In the genomic region with DNA sequence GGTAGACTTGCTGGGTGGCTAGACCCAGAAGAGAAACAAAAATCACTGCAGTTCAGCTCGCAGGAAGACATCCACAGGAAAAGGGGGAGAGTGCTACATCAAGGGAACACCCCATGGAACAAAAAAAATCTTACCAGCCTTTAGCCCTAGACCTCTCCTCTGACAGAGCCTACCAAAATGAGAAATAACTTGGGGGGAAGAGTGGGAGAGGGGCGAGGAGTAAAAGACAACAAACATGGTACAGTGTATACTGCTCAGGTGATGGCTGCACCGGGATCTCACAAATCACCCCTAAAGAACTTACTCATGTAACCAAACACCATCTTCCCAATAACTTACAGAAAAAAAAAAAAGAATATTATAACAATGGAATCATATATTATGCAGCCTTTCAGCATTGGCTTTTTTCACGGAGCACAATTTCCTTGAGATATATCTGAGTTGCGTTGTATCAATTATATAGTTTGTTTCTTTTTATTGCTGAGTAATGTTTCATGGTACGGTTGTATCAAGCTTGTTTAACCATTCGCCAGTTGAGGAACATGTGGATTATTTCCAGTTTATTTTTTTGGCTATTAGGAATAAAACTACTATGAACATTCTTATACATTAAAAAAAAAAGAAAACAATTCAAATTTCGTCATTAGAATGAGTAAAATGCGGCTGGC, we compare ENCODE assay signal across 37 cellular contexts.
DNase-seq lines count a peak whose midpoint lies in the region; ATAC-seq, FAIRE-seq and TF ChIP-seq lines count a peak whose summit lies in the region.
"Had no signal": no experiment of that assay in that cellular context is flagged by ENCODE, and none has a peak within 500 bp of the region (broad histone marks: within the 10 kb centered on the region; RNA-seq: fewer than 3 reads in every experiment).

No MANE protein-coding gene starts in this region.

- H3K36me3 Mint-ChIP-seq in activated CD4-positive, alpha-beta T cell treated with anti-CD3 and anti-CD28 coated beads, Interleukin-2, amount 10 ng/mL, durations not matched to agents 24 days and 14 days (ENCODE audit: low read depth): no peaks in the 10 kb centered on the region
- no peaks in the 10 kb centered on the region for H3K36me3 Mint-ChIP-seq in activated CD4-positive, alpha-beta T cell treated with anti-CD3 and anti-CD28 coated beads for 36 hours (ENCODE audit: low read depth)
- H3K36me3 Mint-ChIP-seq in naive B cell (no peaks in the 10 kb centered on the region), progenitor cell of endocrine pancreas (ENCODE audit: insufficient read depth) (no peaks in the 10 kb centered on the region)
- H3K36me3 Mint-ChIP-seq: CD14-positive monocyte; CD4-positive, alpha-beta memory T cell; CD4-positive, CD25-positive, alpha-beta regulatory T cell; CD8-positive, alpha-beta memory T cell; CD8-positive, alpha-beta T cell had no signal

- peaks cover 2% of the 10 kb centered on the region; the same call in 1 of the 2 replicates for H4K20me1 ChIP-seq in K562 (replicated peaks; ENCODE audit: control insufficient read depth, insufficient read depth, low read length)
- H4K20me1 ChIP-seq: BLaER1; BLaER1 treated with 17β-estradiol and CSF1 and Interleukin-3, amounts not matched to agents 10 nM and 100 nM had no signal

- H3K4me1 Mint-ChIP-seq in activated CD4-positive, alpha-beta T cell treated with anti-CD3 and anti-CD28 coated beads, Interleukin-2, amount 10 ng/mL, durations not matched to agents 24 days and 14 days: no peaks in the 10 kb centered on the region
- H3K4me1 Mint-ChIP-seq in activated CD4-positive, alpha-beta T cell treated with anti-CD3 and anti-CD28 coated beads for 36 hours: no peaks in the 10 kb centered on the region
- H3K4me1 Mint-ChIP-seq in naive B cell (peaks cover 29 to 37% (median 34%) of the 10 kb centered on the region in 3 donors), progenitor cell of endocrine pancreas (ENCODE audit: low read depth) (no peaks in the 10 kb centered on the region)
- H3K4me1 Mint-ChIP-seq: CD14-positive monocyte; CD4-positive, alpha-beta memory T cell; CD8-positive, alpha-beta memory T cell had no signal

- BruUV-seq in K562 (replicated peaks; lab: Mats Ljungman, UMichigan): no TSS peak

- FAIRE-seq in K562 (lab: Jason Lieb, UNC) (no peak), urothelium cell line (lab: Jason Lieb, UNC) (peak; percentile 61)
- FAIRE-seq: A204.1, A549, D721Med had no signal

- no peaks in the 10 kb centered on the region for H3K79me2 ChIP-seq in K562 (ENCODE audit: control insufficient read depth, insufficient read depth, low read length)

- no peak overlapping the region for H2AFZ ChIP-seq in K562 (ENCODE audit: low read depth, low read length)

- H3K9me3 ChIP-seq in K562 (replicated peaks; ENCODE audit: control insufficient read depth, insufficient read depth, low read depth, low read length): no peaks in the 10 kb centered on the region
- H3K9me3 ChIP-seq: A549, BE2C, Caco-2 had no signal

- H3K27ac ChIP-seq in K562 (ENCODE audit: extremely low read depth, low read depth, low read length): no peak overlapping the region
- H3K27ac ChIP-seq: 22Rv1; A549; BLaER1; BLaER1 treated with 17β-estradiol and CSF1 and Interleukin-3, amounts not matched to agents 10 nM and 100 nM; C4-2B had no signal

- no peak for TF ChIP-seq EP300 in K562 (IDR thresholded peaks at IDR 0.05; ENCODE audit: low read length)

- intact Hi-C loops in activated CD4-positive, alpha-beta T cell treated with anti-CD3 and anti-CD28 coated beads, Interleukin-2, amount 10 ng/mL, durations not matched to agents 24 days and 14 days (cut with micrococcal nuclease): no loop called here
- intact Hi-C loops in activated CD4-positive, alpha-beta T cell treated with anti-CD3 and anti-CD28 coated beads for 36 hours (cut with DNase I, micrococcal nuclease): no loop called here
- intact Hi-C loops in K562 (cut with micrococcal nuclease) (no loop called here), posterior vena cava (cut with DNase I) (no loop called here)

- CTCF ChIA-PET in activated CD4-positive, alpha-beta T cell treated with anti-CD3 and anti-CD28 coated beads for 36 hours (lab: Charles Lee): interaction anchor here (1.0 to 1.2 kb wide), 2 partner anchors 9 to 91 kb away, joined by 3 read pairs; no protein-coding TSS in a partner anchor
- CTCF ChIA-PET in K562 (lab: Yijun Ruan, JAX; ENCODE audit: low intra/inter-chr PET ratio): interaction anchor here (0.6 to 0.8 kb wide), 2 partner anchors 135 to 591 kb away, joined by 3 read pairs; no protein-coding TSS in a partner anchor

- under 1% methylated on average over 9 of the region's 9 CpGs for WGBS in K562 (ENCODE audit: insufficient coverage, low coverage, missing lambda C conversion rate)

- no peaks in the 10 kb centered on the region for H3K36me3 ChIP-seq in K562 (ENCODE audit: control insufficient read depth, insufficient read depth, low read length)
- H3K36me3 ChIP-seq: BE2C; BLaER1; BLaER1 treated with 17β-estradiol and CSF1 and Interleukin-3, amounts not matched to agents 10 nM and 100 nM had no signal

- in situ Hi-C loops in K562 (cut with MboI): no loop called here

- no peak for TF ChIP-seq POLR2A in K562 (conservative IDR thresholded peaks at IDR 0.05)

- no peak overlapping the region for H3K4me3 ChIP-seq in K562
- H3K4me3 ChIP-seq: A549; BLaER1; BLaER1 treated with 17β-estradiol and CSF1 and Interleukin-3, amounts not matched to agents 10 nM and 100 nM had no signal

- H3K9me1 ChIP-seq in K562 (ENCODE audit: control insufficient read depth, insufficient read depth, low read length): peaks cover under 1% of the 10 kb centered on the region

- no peak overlapping the region for H3K4me2 ChIP-seq in K562 (ENCODE audit: insufficient read depth, low read length)
- H3K4me2 ChIP-seq: A549; BLaER1; BLaER1 treated with 17β-estradiol and CSF1 and Interleukin-3, amounts not matched to agents 10 nM and 100 nM had no signal

- H3K9ac ChIP-seq in K562 (ENCODE audit: insufficient read depth in 1 of 2, low read depth in 2 of 2, low read length in 2 of 2): no peak overlapping the region
- H3K9ac ChIP-seq: BLaER1; BLaER1 treated with 17β-estradiol and CSF1 and Interleukin-3, amounts not matched to agents 10 nM and 100 nM had no signal

- no peak overlapping the region for H3K4me3 Mint-ChIP-seq in activated CD4-positive, alpha-beta T cell treated with anti-CD3 and anti-CD28 coated beads, Interleukin-2, amount 10 ng/mL, durations not matched to agents 24 days and 14 days
- no peak overlapping the region for H3K4me3 Mint-ChIP-seq in activated CD4-positive, alpha-beta T cell treated with anti-CD3 and anti-CD28 coated beads for 36 hours
- H3K4me3 Mint-ChIP-seq in naive B cell: no peak overlapping the region
- H3K4me3 Mint-ChIP-seq in progenitor cell of endocrine pancreas (ENCODE audit: low read depth): no peak overlapping the region
- H3K4me3 Mint-ChIP-seq: B cell; CD14-positive monocyte; CD4-positive, alpha-beta memory T cell; CD4-positive, alpha-beta T cell; CD4-positive, CD25-positive, alpha-beta regulatory T cell; CD8-positive, alpha-beta memory T cell; CD8-positive, alpha-beta T cell had no signal

- no peaks in the 10 kb centered on the region for H3K4me1 ChIP-seq in K562 (replicated peaks in 1 of 2; ENCODE audit: control insufficient read depth in 2 of 2, insufficient read depth in 2 of 2, low read length in 2 of 2)
- H3K4me1 ChIP-seq: A549, BE2C, Caco-2 had no signal

- peak in 1 of 3 experiments; percentile 7; a peak in 1 of 6 replicates for TF ChIP-seq CTCF in K562 (IDR thresholded peaks at IDR 0.05 in 2 of 3, conservative IDR thresholded peaks at IDR 0.05 in 1 of 3; ENCODE audit: insufficient read depth in 2 of 3, low read depth in 1 of 3, low read length in 3 of 3)
- no peak for TF ChIP-seq CTCF in progenitor cell of endocrine pancreas (IDR thresholded peaks at IDR 0.05; ENCODE audit: unreplicated experiment)

- no peak overlapping the region for H3K27ac Mint-ChIP-seq in activated CD4-positive, alpha-beta T cell treated with anti-CD3 and anti-CD28 coated beads, Interleukin-2, amount 10 ng/mL, durations not matched to agents 24 days and 14 days
- H3K27ac Mint-ChIP-seq in activated CD4-positive, alpha-beta T cell treated with anti-CD3 and anti-CD28 coated beads for 36 hours: no peak overlapping the region
- H3K27ac Mint-ChIP-seq in naive B cell: peak overlapping the region in 4 of 6 donors; percentile 8 to 94 (median 42)
- no peak overlapping the region for H3K27ac Mint-ChIP-seq in progenitor cell of endocrine pancreas
- H3K27ac Mint-ChIP-seq: B cell; CD4-positive, alpha-beta memory T cell; CD4-positive, alpha-beta T cell; CD4-positive, CD25-positive, alpha-beta regulatory T cell; CD8-positive, alpha-beta memory T cell; CD8-positive, alpha-beta T cell had no signal

- H3K27me3 ChIP-seq in K562 (ENCODE audit: control insufficient read depth in 2 of 2, insufficient read depth in 2 of 2, low read length in 2 of 2): peaks cover 27 to 30% of the 10 kb centered on the region in 2 experiments
- H3K27me3 ChIP-seq: BLaER1; BLaER1 treated with 17β-estradiol and CSF1 and Interleukin-3, amounts not matched to agents 10 nM and 100 nM had no signal

- POLR2A ChIA-PET in activated CD4-positive, alpha-beta T cell treated with anti-CD3 and anti-CD28 coated beads for 36 hours (lab: Charles Lee): no interaction called here
- POLR2A ChIA-PET in K562 (lab: Yijun Ruan, JAX): interaction anchor here (0.6 to 1.5 kb wide), 6 partner anchors 13 to 398 kb away, joined by 3 to 6 read pairs (median 3); no protein-coding TSS in a partner anchor

- no peaks in the 10 kb centered on the region for H3K9me3 Mint-ChIP-seq in activated CD4-positive, alpha-beta T cell treated with anti-CD3 and anti-CD28 coated beads, Interleukin-2, amount 10 ng/mL, durations not matched to agents 24 days and 14 days
- H3K9me3 Mint-ChIP-seq in activated CD4-positive, alpha-beta T cell treated with anti-CD3 and anti-CD28 coated beads for 36 hours (ENCODE audit: low read depth): no peaks in the 10 kb centered on the region
- H3K9me3 Mint-ChIP-seq in naive B cell (no peaks in the 10 kb centered on the region), progenitor cell of endocrine pancreas (ENCODE audit: low read depth) (peaks cover 11% of the 10 kb centered on the region)
- H3K9me3 Mint-ChIP-seq: CD14-positive monocyte; CD4-positive, alpha-beta memory T cell; CD4-positive, alpha-beta T cell; CD8-positive, alpha-beta memory T cell; CD8-positive, alpha-beta T cell had no signal

- peak; percentile 33 for DNase-seq in activated CD4-positive, alpha-beta T cell treated with anti-CD3 and anti-CD28 coated beads, Interleukin-2, amount 10 ng/mL, durations not matched to agents 24 days and 14 days
- DNase-seq in activated CD4-positive, alpha-beta T cell treated with anti-CD3 and anti-CD28 coated beads for 36 hours: no peak
- no peak for DNase-seq in K562 (ENCODE audit: extremely low read depth in 1 of 4, low spot score in 3 of 4)
- no peak for DNase-seq in naive B cell
- no peak for DNase-seq in urothelium cell line (ENCODE audit: low spot score)
- DNase-seq in posterior vena cava (ENCODE audit: low spot score): no peak
- DNase-seq in SIG-M5 (lab: John Stamatoyannopoulos, UW): no peak
- DNase-seq in progenitor cell of endocrine pancreas (ENCODE audit: low spot score, unreplicated experiment): no peak
- DNase-seq: 8988T; ACHN; AML-193; BE2C; C1 segment of cervical spinal cord; Caco-2; Calu3; CD4-positive, alpha-beta memory T cell; CD4-positive, alpha-beta T cell; CD4-positive, CD25-positive, alpha-beta regulatory T cell; CD8-positive, alpha-beta memory T cell; CD8-positive, alpha-beta T cell; COR-L47; DMS 273 treated with DMSO at 0.1 percent for 48 hours; DMS153; DMS53; DMS79; DMS79 treated with DMSO at 0.1 percent for 48 hours; DND-41; EL had no signal

- H3K27me3 Mint-ChIP-seq in activated CD4-positive, alpha-beta T cell treated with anti-CD3 and anti-CD28 coated beads, Interleukin-2, amount 10 ng/mL, durations not matched to agents 24 days and 14 days: peaks cover 56% of the 10 kb centered on the region
- peaks cover 31% of the 10 kb centered on the region for H3K27me3 Mint-ChIP-seq in activated CD4-positive, alpha-beta T cell treated with anti-CD3 and anti-CD28 coated beads for 36 hours
- no peaks in the 10 kb centered on the region for H3K27me3 Mint-ChIP-seq in naive B cell
- H3K27me3 Mint-ChIP-seq in progenitor cell of endocrine pancreas: peaks cover 94% of the 10 kb centered on the region

- no peak for TF ChIP-seq RAD21 in K562 (CRISPR knock-in tag; conservative IDR thresholded peaks at IDR 0.05 in 1 of 2, IDR thresholded peaks at IDR 0.05 in 1 of 2)

- ATAC-seq in activated CD4-positive, alpha-beta T cell treated with anti-CD3 and anti-CD28 coated beads for 36 hours: no peak
- ATAC-seq in K562 (no peak; the same call in 2 of the 3 replicates), naive B cell (ENCODE audit: low read depth in 2 of 2) (no peak)
- ATAC-seq: A549; CD8-positive, alpha-beta T cell had no signal

Comparison
In these comparisons a context has a peak if more than half of its experiments do, and no peak if none do; other contexts are left out.
1. H3K27ac Mint-ChIP-seq: peak in naive B cell (4 of 6); none in activated CD4-positive, alpha-beta T cell treated with anti-CD3 and anti-CD28 coated beads, Interleukin-2, amount 10 ng/mL, durations not matched to agents 24 days and 14 days (single experiment), activated CD4-positive, alpha-beta T cell treated with anti-CD3 and anti-CD28 coated beads for 36 hours (single experiment) and progenitor cell of endocrine pancreas (single experiment).